Comparison of ENCODE assay signal across 21 cellular contexts in genomic region chr2:46393865-46394264, GRCh38.
"Had no signal": no experiment of that assay in that cellular context is flagged by ENCODE, and none has a peak within 500 bp of the region (broad histone marks: within the 10 kb centered on the region; RNA-seq: fewer than 3 reads in every experiment).

No MANE protein-coding gene starts in this region.

- H3K36me3 ChIP-seq: lower lobe of right lung, neutrophil, right atrium auricular region, sigmoid colon, stomach, tibial artery had no signal

- H3K4me3 Mint-ChIP-seq: effector memory CD8-positive, alpha-beta T cell; immature natural killer cell; naive thymus-derived CD8-positive, alpha-beta T cell; neural crest cell; stimulated activated effector memory CD8-positive, alpha-beta T cell treated with anti-CD3 and anti-CD28 coated beads, Interleukin-12 subunit alpha, Interleukin-12 subunit beta, amount 100 ng/mL, for 72 hours; type B pancreatic cell had no signal

- DNase-seq: cortex of kidney; effector memory CD8-positive, alpha-beta T cell; erythroblast; hypothalamus; immature natural killer cell; left ventricle myocardium superior; lower lobe of right lung; naive thymus-derived CD8-positive, alpha-beta T cell; sigmoid colon; stimulated activated CD4-positive, alpha-beta T cell treated with anti-CD3 and anti-CD28 coated beads, Interleukin-2, amount 100 ng/mL, for 24 hours; stimulated activated CD4-positive, alpha-beta T cell treated with anti-CD3 and anti-CD28 coated beads, Interleukin-4, amount 100 ng/mL, for 24 hours; stimulated activated naive CD4-positive, alpha-beta T cell treated with Interleukin-2 at 50 U/mL for 16 hours; stomach; tibial artery had no signal

- H3K27me3 ChIP-seq: neutrophil, right atrium auricular region, sigmoid colon, stomach, tibial artery had no signal

- H3K4me1 Mint-ChIP-seq: immature natural killer cell had no signal

- H3K9me3 Mint-ChIP-seq: effector memory CD8-positive, alpha-beta T cell; immature natural killer cell; stimulated activated effector memory CD8-positive, alpha-beta T cell treated with anti-CD3 and anti-CD28 coated beads, Interleukin-12 subunit alpha, Interleukin-12 subunit beta, amount 100 ng/mL, for 72 hours had no signal

- H3K27me3 Mint-ChIP-seq: type B pancreatic cell had no signal

- H2AFZ ChIP-seq: parathyroid adenoma had no signal

- H3K9ac ChIP-seq: parathyroid adenoma had no signal

- H3K79me2 ChIP-seq: parathyroid adenoma had no signal

- H3K9me3 ChIP-seq: lower lobe of right lung, neutrophil, right atrium auricular region, sigmoid colon, stomach, tibial artery had no signal

- H3K27ac ChIP-seq: lower lobe of right lung, parathyroid adenoma, right atrium auricular region, sigmoid colon, stomach, tibial artery had no signal

- H3K4me1 ChIP-seq: lower lobe of right lung, parathyroid adenoma, sigmoid colon had no signal

- H3K36me3 Mint-ChIP-seq: immature natural killer cell; naive thymus-derived CD8-positive, alpha-beta T cell had no signal

- H3K27ac Mint-ChIP-seq: effector memory CD8-positive, alpha-beta T cell; immature natural killer cell; naive thymus-derived CD8-positive, alpha-beta T cell; progenitor cell of endocrine pancreas; type B pancreatic cell had no signal

- H3K4me3 ChIP-seq: lower lobe of right lung, right atrium auricular region, sigmoid colon, stomach, tibial artery had no signal
